ENCODE assay signal across 1 cellular context in genomic region chr16:27398894-27399853, GRCh38.
TF ChIP-seq lines count a peak whose summit lies in the region.

No MANE protein-coding gene starts in this region.

TF ChIP-seq in K562, 482 proteins besides CTCF, POLR2A, EP300 and RAD21 (continued from another document):
- no peak for TF ChIP-seq HBP1 (CRISPR knock-in tag; IDR thresholded peaks at IDR 0.05)
- no peak for TF ChIP-seq MTF1 (CRISPR knock-in tag; IDR thresholded peaks at IDR 0.05; ENCODE audit: borderline replicate concordance)
- TF ChIP-seq MYBL2 (IDR thresholded peaks at IDR 0.05; ENCODE audit: low read depth), result no peak
- no peak for TF ChIP-seq MYBL2 (CRISPR knock-in tag; IDR thresholded peaks at IDR 0.05; ENCODE audit: borderline replicate concordance)
- no peak for TF ChIP-seq XRCC4 (IDR thresholded peaks at IDR 0.05; ENCODE audit: extremely low read depth, insufficient read depth, insufficient read length)
- no peak for TF ChIP-seq ERF (CRISPR knock-in tag; IDR thresholded peaks at IDR 0.05)
- TF ChIP-seq ZNF512 (tag; IDR thresholded peaks at IDR 0.05), result no peak
- peak; percentile 42; the same call in 1 of the 2 replicates for TF ChIP-seq PKNOX1 (IDR thresholded peaks at IDR 0.05)
- TF ChIP-seq TEAD1 (CRISPR knock-in tag; IDR thresholded peaks at IDR 0.05), result no peak
- no peak for TF ChIP-seq PHF20 (IDR thresholded peaks at IDR 0.05; ENCODE audit: partially characterized antibody)
- no peak for TF ChIP-seq ZNF561 (CRISPR knock-in tag; conservative IDR thresholded peaks at IDR 0.05)
- TF ChIP-seq NFATC3 (IDR thresholded peaks at IDR 0.05), result no peak
- TF ChIP-seq ZNF740 (CRISPR knock-in tag; IDR thresholded peaks at IDR 0.05), result no peak
- no peak for TF ChIP-seq ZNF740 (tag; IDR thresholded peaks at IDR 0.05)
- peak; percentile 78 for TF ChIP-seq PRDM10 (IDR thresholded peaks at IDR 0.05; ENCODE audit: partially characterized antibody)
- TF ChIP-seq KDM1A (IDR thresholded peaks at IDR 0.05), result no peak
- TF ChIP-seq ZNF274 (IDR thresholded peaks at IDR 0.05; ENCODE audit: borderline replicate concordance, low read depth, low read length), result no peak
- no peak for TF ChIP-seq RBM14 (IDR thresholded peaks at IDR 0.05; ENCODE audit: borderline replicate concordance, insufficient read depth, low read depth, low read length)
- no peak for TF ChIP-seq SREBF1 (IDR thresholded peaks at IDR 0.05; ENCODE audit: borderline replicate concordance, low read depth, low read length)
- no peak for TF ChIP-seq ZNF140 (CRISPR knock-in tag; IDR thresholded peaks at IDR 0.05)
- TF ChIP-seq XRCC3 (IDR thresholded peaks at IDR 0.05), result no peak
- peak; percentile 47 for TF ChIP-seq RBM25 (IDR thresholded peaks at IDR 0.05; ENCODE audit: low read depth, low read length, severe bottlenecking)
- no peak for TF ChIP-seq YBX1 (IDR thresholded peaks at IDR 0.05)
- TF ChIP-seq E2F6 (IDR thresholded peaks at IDR 0.05; ENCODE audit: borderline replicate concordance in 1 of 2, extremely low read depth in 1 of 2, insufficient read depth in 1 of 2, insufficient read length in 1 of 2, low read depth in 1 of 2, low read length in 1 of 2, poor library complexity in 1 of 2, severe bottlenecking in 1 of 2), result no peak
- TF ChIP-seq TAF15 (IDR thresholded peaks at IDR 0.05; ENCODE audit: low read depth, low read length), result no peak
- no peak for TF ChIP-seq CEBPB (tag; IDR thresholded peaks at IDR 0.05)
- peak; percentile 77 for TF ChIP-seq ZBTB40 (IDR thresholded peaks at IDR 0.05)
- no peak for TF ChIP-seq ZBTB40 (CRISPR knock-in tag; IDR thresholded peaks at IDR 0.05)
